ENCODE assay signal across 14 cellular contexts in genomic region chr22:24097961-24098391, GRCh38.
DNase-seq lines count a peak whose midpoint lies in the region; ATAC-seq and TF ChIP-seq lines count a peak whose summit lies in the region.
"Had no signal": no experiment of that assay in that cellular context is flagged by ENCODE, and none has a peak within 500 bp of the region (broad histone marks: within the 10 kb centered on the region; RNA-seq: fewer than 3 reads in every experiment).

No MANE protein-coding gene starts in this region.

- TF ChIP-seq CTCF in RWPE2 (IDR thresholded peaks at IDR 0.05; ENCODE audit: poor library complexity, severe bottlenecking) (no peak), coronary artery (IDR thresholded peaks at IDR 0.05) (no peak), tibial artery (IDR thresholded peaks at IDR 0.05) (no peak)

- peak; percentile 30 for DNase-seq in RWPE2 (ENCODE audit: low spot score)
- peak; percentile 62 for DNase-seq in coronary artery (ENCODE audit: low spot score)
- peak; percentile 66 for DNase-seq in posterior vena cava (ENCODE audit: low spot score)
- DNase-seq in tibial artery, result peak; percentile 12 to 40
- no peak for DNase-seq in effector CD8-positive, alpha-beta T cell (lab: John Stamatoyannopoulos, UW)
- DNase-seq: CD8-positive, alpha-beta T cell; COR-L47; DMS153; DND-41; GDM1 had no signal

- H3K27me3 ChIP-seq in RWPE2 (ENCODE audit: insufficient read depth, poor library complexity, severe bottlenecking) (no peaks in the 10 kb centered on the region), tibial artery (no peaks in the 10 kb centered on the region)

- H3K9me3 ChIP-seq in RWPE2 (ENCODE audit: severe bottlenecking) (no peaks in the 10 kb centered on the region), tibial artery (no peaks in the 10 kb centered on the region)
- H3K9me3 ChIP-seq: A549, HAP-1 had no signal

- H3K36me3 ChIP-seq in RWPE2 (ENCODE audit: low read depth) (peaks cover 30% of the 10 kb centered on the region), tibial artery (peaks cover 16 to 89% (median 77%) of the 10 kb centered on the region in 3 donors)

- intact Hi-C loops in posterior vena cava (cut with DNase I), result no loop called here
- intact Hi-C loops in tibial artery (cut with DNase I; ENCODE audit: low total_unique reads), result loop anchor here (5.0 kb wide), 1 partner anchor 1056 kb away; no protein-coding TSS in a partner anchor

- ATAC-seq in RWPE2 (ENCODE audit: low read depth), result no peak
- no peak for ATAC-seq in GM21526 (IDR thresholded peaks at IDR 0.05; ENCODE audit: low FRiP score, unreplicated experiment)
- no peak for ATAC-seq in HG03442 (IDR thresholded peaks at IDR 0.05; ENCODE audit: unreplicated experiment)
- ATAC-seq: A549; CD8-positive, alpha-beta T cell had no signal

- H3K27ac ChIP-seq in RWPE2 (ENCODE audit: poor library complexity, severe bottlenecking) (no peak overlapping the region), coronary artery (no peak overlapping the region), tibial artery (no peak overlapping the region)
- H3K27ac ChIP-seq: A549 had no signal

- H3K4me3 ChIP-seq in RWPE2 (ENCODE audit: severe bottlenecking) (no peak overlapping the region), coronary artery (no peak overlapping the region), tibial artery (no peak overlapping the region)
- H3K4me3 ChIP-seq: A549, HAP-1 had no signal

- H3K4me1 ChIP-seq in RWPE2 (ENCODE audit: insufficient read depth, poor library complexity, severe bottlenecking) (no peaks in the 10 kb centered on the region), tibial artery (peaks cover 0 to 4% (median 0%) of the 10 kb centered on the region in 4 donors)
- H3K4me1 ChIP-seq: A549, HAP-1 had no signal
